ENCODE assay signal across 2 cellular contexts in the genomic region with DNA sequence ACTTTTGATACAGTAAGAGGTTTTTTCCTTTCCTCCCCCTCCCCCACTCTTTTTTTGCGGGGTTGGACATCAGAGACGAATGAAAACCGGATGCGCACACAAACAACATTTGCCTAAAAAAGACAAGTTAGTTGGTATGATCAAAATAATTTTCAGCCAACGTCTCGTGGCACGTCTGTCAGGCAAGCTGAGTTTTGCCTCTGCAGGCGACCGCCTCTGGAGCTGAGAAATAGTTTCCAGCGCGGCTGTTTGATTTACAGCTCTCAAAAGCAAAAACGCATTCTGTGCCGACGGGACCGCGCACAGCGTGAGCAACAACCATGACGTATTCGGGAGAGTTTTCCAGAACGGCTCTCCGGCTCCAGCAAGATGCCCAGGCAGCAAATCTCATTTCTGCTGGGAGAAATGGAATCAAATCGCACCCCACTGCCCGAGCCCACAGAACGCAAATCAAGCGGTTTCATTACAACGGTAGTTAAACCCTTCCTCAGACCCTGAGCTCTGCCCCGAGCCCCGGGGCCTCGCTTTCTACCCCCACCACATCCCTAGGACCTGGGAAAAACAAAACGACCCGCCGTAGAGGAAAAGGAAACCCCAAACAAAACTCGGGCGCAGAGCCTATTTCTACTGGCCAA.
TF ChIP-seq lines count a peak whose summit lies in the region.

No MANE protein-coding gene starts in this region.

TF ChIP-seq in WTC11, 78 proteins besides CTCF, POLR2A, EP300 and RAD21:
- TF ChIP-seq, protein P1, sequence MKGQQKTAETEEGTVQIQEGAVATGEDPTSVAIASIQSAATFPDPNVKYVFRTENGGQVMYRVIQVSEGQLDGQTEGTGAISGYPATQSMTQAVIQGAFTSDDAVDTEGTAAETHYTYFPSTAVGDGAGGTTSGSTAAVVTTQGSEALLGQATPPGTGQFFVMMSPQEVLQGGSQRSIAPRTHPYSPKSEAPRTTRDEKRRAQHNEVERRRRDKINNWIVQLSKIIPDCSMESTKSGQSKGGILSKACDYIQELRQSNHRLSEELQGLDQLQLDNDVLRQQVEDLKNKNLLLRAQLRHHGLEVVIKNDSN (CRISPR knock-in tag; IDR thresholded peaks at IDR 0.05): no peak
- TF ChIP-seq PRRX2 (CRISPR knock-in tag; IDR thresholded peaks at IDR 0.05) (no peak), TP53 (CRISPR knock-in tag; IDR thresholded peaks at IDR 0.05) (no peak), MXD4 (CRISPR knock-in tag; IDR thresholded peaks at IDR 0.05; ENCODE audit: borderline replicate concordance) (no peak)
- TF ChIP-seq, protein P2, sequence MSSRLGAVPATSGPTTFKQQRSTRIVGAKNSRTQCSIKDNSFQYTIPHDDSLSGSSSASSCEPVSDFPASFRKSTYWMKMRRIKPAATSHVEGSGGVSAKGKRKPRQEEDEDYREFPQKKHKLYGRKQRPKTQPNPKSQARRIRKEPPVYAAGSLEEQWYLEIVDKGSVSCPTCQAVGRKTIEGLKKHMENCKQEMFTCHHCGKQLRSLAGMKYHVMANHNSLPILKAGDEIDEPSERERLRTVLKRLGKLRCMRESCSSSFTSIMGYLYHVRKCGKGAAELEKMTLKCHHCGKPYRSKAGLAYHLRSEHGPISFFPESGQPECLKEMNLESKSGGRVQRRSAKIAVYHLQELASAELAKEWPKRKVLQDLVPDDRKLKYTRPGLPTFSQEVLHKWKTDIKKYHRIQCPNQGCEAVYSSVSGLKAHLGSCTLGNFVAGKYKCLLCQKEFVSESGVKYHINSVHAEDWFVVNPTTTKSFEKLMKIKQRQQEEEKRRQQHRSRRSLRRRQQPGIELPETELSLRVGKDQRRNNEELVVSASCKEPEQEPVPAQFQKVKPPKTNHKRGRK (CRISPR knock-in tag; IDR thresholded peaks at IDR 0.05; ENCODE audit: borderline replicate concordance): no peak

TF ChIP-seq in HepG2, 621 proteins besides CTCF, POLR2A, EP300 and RAD21 (continued from another document and continues in another):
- TF ChIP-seq CEBPB (IDR thresholded peaks at IDR 0.05; ENCODE audit: borderline replicate concordance, low read depth, low read length) (no peak), STAG1 (CRISPR knock-in tag; IDR thresholded peaks at IDR 0.05) (no peak), ASH2L (IDR thresholded peaks at IDR 0.05; ENCODE audit: insufficient read length, low read depth, low read length) (peak; percentile 37), MEIS1 (CRISPR knock-in tag; IDR thresholded peaks at IDR 0.05; ENCODE audit: borderline replicate concordance) (no peak), MED13 (CRISPR knock-in tag; IDR thresholded peaks at IDR 0.05) (no peak), ZNF343 (CRISPR knock-in tag; IDR thresholded peaks at IDR 0.05) (no peak), PLRG1 (conservative IDR thresholded peaks at IDR 0.05) (no peak), ELF3 (CRISPR knock-in tag; IDR thresholded peaks at IDR 0.05) (0 out of 2 replicates have a peak, but pooled peaks have one; percentile 10), ZMAT3 (CRISPR knock-in tag; conservative IDR thresholded peaks at IDR 0.05) (no peak), CHD2 (IDR thresholded peaks at IDR 0.05; ENCODE audit: low read depth, low read length) (no peak), ZNF891 (CRISPR knock-in tag; IDR thresholded peaks at IDR 0.05) (no peak), TBP (CRISPR knock-in tag; IDR thresholded peaks at IDR 0.05) (no peak), TOPORS (CRISPR knock-in tag; IDR thresholded peaks at IDR 0.05) (no peak), MIXL1 (CRISPR knock-in tag; IDR thresholded peaks at IDR 0.05) (no peak), NR2F6 (IDR thresholded peaks at IDR 0.05) (no peak), NR2F6 (CRISPR knock-in tag; IDR thresholded peaks at IDR 0.05) (no peak), ZNF660 (CRISPR knock-in tag; IDR thresholded peaks at IDR 0.05; ENCODE audit: borderline replicate concordance, low read depth) (no peak), KAT2B (IDR thresholded peaks at IDR 0.05; ENCODE audit: borderline replicate concordance, low read depth, low read length) (no peak), NR2F1 (CRISPR knock-in tag; IDR thresholded peaks at IDR 0.05) (no peak), CENPX (CRISPR knock-in tag; IDR thresholded peaks at IDR 0.05) (no peak), SMAD1 (CRISPR knock-in tag; IDR thresholded peaks at IDR 0.05; ENCODE audit: borderline replicate concordance, low read depth) (0 out of 2 replicates have a peak, but pooled peaks have one; percentile 13), ZNF383 (CRISPR knock-in tag; IDR thresholded peaks at IDR 0.05; ENCODE audit: borderline replicate concordance) (no peak), YEATS2 (CRISPR knock-in tag; IDR thresholded peaks at IDR 0.05; ENCODE audit: borderline replicate concordance) (no peak), RARA (CRISPR knock-in tag; IDR thresholded peaks at IDR 0.05) (no peak), KAT7 (CRISPR knock-in tag; IDR thresholded peaks at IDR 0.05; ENCODE audit: borderline replicate concordance) (no peak), ZNF263 (CRISPR knock-in tag; IDR thresholded peaks at IDR 0.05) (0 out of 2 replicates have a peak, but pooled peaks have one; percentile 3), KLF12 (CRISPR knock-in tag; IDR thresholded peaks at IDR 0.05; ENCODE audit: borderline replicate concordance) (no peak)
- TF ChIP-seq, protein P3, sequence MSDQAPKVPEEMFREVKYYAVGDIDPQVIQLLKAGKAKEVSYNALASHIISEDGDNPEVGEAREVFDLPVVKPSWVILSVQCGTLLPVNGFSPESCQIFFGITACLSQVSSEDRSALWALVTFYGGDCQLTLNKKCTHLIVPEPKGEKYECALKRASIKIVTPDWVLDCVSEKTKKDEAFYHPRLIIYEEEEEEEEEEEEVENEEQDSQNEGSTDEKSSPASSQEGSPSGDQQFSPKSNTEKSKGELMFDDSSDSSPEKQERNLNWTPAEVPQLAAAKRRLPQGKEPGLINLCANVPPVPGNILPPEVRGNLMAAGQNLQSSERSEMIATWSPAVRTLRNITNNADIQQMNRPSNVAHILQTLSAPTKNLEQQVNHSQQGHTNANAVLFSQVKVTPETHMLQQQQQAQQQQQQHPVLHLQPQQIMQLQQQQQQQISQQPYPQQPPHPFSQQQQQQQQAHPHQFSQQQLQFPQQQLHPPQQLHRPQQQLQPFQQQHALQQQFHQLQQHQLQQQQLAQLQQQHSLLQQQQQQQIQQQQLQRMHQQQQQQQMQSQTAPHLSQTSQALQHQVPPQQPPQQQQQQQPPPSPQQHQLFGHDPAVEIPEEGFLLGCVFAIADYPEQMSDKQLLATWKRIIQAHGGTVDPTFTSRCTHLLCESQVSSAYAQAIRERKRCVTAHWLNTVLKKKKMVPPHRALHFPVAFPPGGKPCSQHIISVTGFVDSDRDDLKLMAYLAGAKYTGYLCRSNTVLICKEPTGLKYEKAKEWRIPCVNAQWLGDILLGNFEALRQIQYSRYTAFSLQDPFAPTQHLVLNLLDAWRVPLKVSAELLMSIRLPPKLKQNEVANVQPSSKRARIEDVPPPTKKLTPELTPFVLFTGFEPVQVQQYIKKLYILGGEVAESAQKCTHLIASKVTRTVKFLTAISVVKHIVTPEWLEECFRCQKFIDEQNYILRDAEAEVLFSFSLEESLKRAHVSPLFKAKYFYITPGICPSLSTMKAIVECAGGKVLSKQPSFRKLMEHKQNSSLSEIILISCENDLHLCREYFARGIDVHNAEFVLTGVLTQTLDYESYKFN (CRISPR knock-in tag; conservative IDR thresholded peaks at IDR 0.05): 0 out of 2 replicates have a peak, but pooled peaks have one; percentile 2
- TF ChIP-seq, protein P4, sequence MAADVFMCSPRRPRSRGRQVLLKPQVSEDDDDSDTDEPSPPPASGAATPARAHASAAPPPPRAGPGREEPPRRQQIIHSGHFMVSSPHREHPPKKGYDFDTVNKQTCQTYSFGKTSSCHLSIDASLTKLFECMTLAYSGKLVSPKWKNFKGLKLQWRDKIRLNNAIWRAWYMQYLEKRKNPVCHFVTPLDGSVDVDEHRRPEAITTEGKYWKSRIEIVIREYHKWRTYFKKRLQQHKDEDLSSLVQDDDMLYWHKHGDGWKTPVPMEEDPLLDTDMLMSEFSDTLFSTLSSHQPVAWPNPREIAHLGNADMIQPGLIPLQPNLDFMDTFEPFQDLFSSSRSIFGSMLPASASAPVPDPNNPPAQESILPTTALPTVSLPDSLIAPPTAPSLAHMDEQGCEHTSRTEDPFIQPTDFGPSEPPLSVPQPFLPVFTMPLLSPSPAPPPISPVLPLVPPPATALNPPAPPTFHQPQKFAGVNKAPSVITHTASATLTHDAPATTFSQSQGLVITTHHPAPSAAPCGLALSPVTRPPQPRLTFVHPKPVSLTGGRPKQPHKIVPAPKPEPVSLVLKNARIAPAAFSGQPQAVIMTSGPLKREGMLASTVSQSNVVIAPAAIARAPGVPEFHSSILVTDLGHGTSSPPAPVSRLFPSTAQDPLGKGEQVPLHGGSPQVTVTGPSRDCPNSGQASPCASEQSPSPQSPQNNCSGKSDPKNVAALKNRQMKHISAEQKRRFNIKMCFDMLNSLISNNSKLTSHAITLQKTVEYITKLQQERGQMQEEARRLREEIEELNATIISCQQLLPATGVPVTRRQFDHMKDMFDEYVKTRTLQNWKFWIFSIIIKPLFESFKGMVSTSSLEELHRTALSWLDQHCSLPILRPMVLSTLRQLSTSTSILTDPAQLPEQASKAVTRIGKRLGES (CRISPR knock-in tag; IDR thresholded peaks at IDR 0.05; ENCODE audit: borderline replicate concordance): no peak
- TF ChIP-seq, protein P5, sequence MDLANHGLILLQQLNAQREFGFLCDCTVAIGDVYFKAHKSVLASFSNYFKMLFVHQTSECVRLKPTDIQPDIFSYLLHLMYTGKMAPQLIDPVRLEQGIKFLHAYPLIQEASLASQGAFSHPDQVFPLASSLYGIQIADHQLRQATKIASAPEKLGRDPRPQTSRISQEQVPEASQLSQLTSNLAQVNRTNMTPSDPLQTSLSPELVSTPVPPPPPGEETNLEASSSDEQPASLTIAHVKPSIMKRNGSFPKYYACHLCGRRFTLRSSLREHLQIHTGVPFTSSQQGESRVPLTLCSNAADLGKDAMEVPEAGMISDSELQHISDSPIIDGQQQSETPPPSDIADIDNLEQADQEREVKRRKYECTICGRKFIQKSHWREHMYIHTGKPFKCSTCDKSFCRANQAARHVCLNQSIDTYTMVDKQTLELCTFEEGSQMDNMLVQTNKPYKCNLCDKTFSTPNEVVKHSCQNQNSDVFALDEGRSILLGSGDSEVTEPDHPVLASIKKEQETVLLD (CRISPR knock-in tag; IDR thresholded peaks at IDR 0.05; ENCODE audit: low read depth): 0 out of 2 replicates have a peak, but pooled peaks have one; percentile 20
- TF ChIP-seq, protein P6, sequence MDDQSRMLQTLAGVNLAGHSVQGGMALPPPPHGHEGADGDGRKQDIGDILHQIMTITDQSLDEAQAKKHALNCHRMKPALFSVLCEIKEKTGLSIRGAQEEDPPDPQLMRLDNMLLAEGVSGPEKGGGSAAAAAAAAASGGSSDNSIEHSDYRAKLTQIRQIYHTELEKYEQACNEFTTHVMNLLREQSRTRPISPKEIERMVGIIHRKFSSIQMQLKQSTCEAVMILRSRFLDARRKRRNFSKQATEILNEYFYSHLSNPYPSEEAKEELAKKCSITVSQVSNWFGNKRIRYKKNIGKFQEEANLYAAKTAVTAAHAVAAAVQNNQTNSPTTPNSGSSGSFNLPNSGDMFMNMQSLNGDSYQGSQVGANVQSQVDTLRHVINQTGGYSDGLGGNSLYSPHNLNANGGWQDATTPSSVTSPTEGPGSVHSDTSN (CRISPR knock-in tag; IDR thresholded peaks at IDR 0.05; ENCODE audit: borderline replicate concordance): 0 out of 2 replicates have a peak, but pooled peaks have one; percentile 46
- TF ChIP-seq, protein P7, sequence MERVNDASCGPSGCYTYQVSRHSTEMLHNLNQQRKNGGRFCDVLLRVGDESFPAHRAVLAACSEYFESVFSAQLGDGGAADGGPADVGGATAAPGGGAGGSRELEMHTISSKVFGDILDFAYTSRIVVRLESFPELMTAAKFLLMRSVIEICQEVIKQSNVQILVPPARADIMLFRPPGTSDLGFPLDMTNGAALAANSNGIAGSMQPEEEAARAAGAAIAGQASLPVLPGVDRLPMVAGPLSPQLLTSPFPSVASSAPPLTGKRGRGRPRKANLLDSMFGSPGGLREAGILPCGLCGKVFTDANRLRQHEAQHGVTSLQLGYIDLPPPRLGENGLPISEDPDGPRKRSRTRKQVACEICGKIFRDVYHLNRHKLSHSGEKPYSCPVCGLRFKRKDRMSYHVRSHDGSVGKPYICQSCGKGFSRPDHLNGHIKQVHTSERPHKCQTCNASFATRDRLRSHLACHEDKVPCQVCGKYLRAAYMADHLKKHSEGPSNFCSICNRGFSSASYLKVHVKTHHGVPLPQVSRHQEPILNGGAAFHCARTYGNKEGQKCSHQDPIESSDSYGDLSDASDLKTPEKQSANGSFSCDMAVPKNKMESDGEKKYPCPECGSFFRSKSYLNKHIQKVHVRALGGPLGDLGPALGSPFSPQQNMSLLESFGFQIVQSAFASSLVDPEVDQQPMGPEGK (CRISPR knock-in tag; IDR thresholded peaks at IDR 0.05): no peak
- TF ChIP-seq, protein P8, sequence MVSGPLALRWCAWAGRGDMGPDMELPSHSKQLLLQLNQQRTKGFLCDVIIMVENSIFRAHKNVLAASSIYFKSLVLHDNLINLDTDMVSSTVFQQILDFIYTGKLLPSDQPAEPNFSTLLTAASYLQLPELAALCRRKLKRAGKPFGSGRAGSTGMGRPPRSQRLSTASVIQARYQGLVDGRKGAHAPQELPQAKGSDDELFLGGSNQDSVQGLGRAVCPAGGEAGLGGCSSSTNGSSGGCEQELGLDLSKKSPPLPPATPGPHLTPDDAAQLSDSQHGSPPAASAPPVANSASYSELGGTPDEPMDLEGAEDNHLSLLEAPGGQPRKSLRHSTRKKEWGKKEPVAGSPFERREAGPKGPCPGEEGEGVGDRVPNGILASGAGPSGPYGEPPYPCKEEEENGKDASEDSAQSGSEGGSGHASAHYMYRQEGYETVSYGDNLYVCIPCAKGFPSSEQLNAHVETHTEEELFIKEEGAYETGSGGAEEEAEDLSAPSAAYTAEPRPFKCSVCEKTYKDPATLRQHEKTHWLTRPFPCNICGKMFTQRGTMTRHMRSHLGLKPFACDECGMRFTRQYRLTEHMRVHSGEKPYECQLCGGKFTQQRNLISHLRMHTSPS (CRISPR knock-in tag; IDR thresholded peaks at IDR 0.05; ENCODE audit: low read depth): no peak
- TF ChIP-seq, protein P9, sequence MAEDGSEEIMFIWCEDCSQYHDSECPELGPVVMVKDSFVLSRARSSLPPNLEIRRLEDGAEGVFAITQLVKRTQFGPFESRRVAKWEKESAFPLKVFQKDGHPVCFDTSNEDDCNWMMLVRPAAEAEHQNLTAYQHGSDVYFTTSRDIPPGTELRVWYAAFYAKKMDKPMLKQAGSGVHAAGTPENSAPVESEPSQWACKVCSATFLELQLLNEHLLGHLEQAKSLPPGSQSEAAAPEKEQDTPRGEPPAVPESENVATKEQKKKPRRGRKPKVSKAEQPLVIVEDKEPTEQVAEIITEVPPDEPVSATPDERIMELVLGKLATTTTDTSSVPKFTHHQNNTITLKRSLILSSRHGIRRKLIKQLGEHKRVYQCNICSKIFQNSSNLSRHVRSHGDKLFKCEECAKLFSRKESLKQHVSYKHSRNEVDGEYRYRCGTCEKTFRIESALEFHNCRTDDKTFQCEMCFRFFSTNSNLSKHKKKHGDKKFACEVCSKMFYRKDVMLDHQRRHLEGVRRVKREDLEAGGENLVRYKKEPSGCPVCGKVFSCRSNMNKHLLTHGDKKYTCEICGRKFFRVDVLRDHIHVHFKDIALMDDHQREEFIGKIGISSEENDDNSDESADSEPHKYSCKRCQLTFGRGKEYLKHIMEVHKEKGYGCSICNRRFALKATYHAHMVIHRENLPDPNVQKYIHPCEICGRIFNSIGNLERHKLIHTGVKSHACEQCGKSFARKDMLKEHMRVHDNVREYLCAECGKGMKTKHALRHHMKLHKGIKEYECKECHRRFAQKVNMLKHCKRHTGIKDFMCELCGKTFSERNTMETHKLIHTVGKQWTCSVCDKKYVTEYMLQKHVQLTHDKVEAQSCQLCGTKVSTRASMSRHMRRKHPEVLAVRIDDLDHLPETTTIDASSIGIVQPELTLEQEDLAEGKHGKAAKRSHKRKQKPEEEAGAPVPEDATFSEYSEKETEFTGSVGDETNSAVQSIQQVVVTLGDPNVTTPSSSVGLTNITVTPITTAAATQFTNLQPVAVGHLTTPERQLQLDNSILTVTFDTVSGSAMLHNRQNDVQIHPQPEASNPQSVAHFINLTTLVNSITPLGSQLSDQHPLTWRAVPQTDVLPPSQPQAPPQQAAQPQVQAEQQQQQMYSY (CRISPR knock-in tag; IDR thresholded peaks at IDR 0.05): no peak; the same call in 1 of the 2 replicates
